11 cellular contexts compared by ENCODE assay signal in the genomic region with DNA sequence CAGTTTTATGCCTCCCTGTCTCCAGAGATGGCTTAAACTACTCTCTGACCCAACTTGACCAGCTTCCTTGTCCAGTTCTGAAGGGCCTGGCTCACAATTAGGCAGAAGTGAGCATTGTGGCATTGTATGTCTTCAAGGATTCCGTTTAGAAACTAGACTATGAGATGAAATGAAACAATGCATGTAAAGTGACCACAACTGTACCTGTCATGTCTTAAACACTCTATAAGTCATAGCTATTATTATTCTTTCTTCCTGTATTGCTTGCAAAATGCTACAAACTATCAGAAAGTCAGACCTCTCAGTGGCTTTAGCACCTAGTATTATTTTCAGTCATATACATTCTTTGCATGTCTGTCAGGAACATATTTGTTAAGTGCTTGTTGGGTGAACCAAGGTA.
DNase-seq lines count a peak whose midpoint lies in the region; ATAC-seq and TF ChIP-seq lines count a peak whose summit lies in the region.
"Had no signal": no experiment of that assay in that cellular context is flagged by ENCODE, and none has a peak within 500 bp of the region (broad histone marks: within the 10 kb centered on the region; RNA-seq: fewer than 3 reads in every experiment).

No MANE protein-coding gene starts in this region.

- H3K36me3 Mint-ChIP-seq in activated T-helper 1 cell treated with anti-CD3 and anti-CD28 coated beads, Interleukin-12 subunit alpha, Interleukin-12 subunit beta, Interleukin-2, Interleukin-4 antibody, amounts not matched to agents 30 ng/mL and 10 ng/mL and 1 ng/mL, durations not matched to agents 14 hours and 24 hours and 36 hours (ENCODE audit: low read depth): peaks cover 12% of the 10 kb centered on the region
- peaks cover 4% of the 10 kb centered on the region for H3K36me3 Mint-ChIP-seq in effector memory CD8-positive, alpha-beta T cell (ENCODE audit: insufficient read depth)

- H3K4me3 Mint-ChIP-seq in activated T-helper 1 cell treated with anti-CD3 and anti-CD28 coated beads, Interleukin-12 subunit alpha, Interleukin-12 subunit beta, Interleukin-2, Interleukin-4 antibody, amounts not matched to agents 30 ng/mL and 10 ng/mL and 1 ng/mL, durations not matched to agents 14 hours and 24 hours and 36 hours: no peak overlapping the region
- H3K4me3 Mint-ChIP-seq in effector memory CD8-positive, alpha-beta T cell: no peak overlapping the region

- no peak for TF ChIP-seq CTCF in dorsolateral prefrontal cortex (IDR thresholded peaks at IDR 0.05 in 54 of 56, conservative IDR thresholded peaks at IDR 0.05 in 2 of 56; ENCODE audit: low read depth in 1 of 56, partially characterized antibody in 56 of 56)

- H3K4me3 ChIP-seq in dorsolateral prefrontal cortex: no peak overlapping the region

- no peaks in the 10 kb centered on the region for H3K27me3 Mint-ChIP-seq in activated T-helper 1 cell treated with anti-CD3 and anti-CD28 coated beads, Interleukin-12 subunit alpha, Interleukin-12 subunit beta, Interleukin-2, Interleukin-4 antibody, amounts not matched to agents 30 ng/mL and 10 ng/mL and 1 ng/mL, durations not matched to agents 14 hours and 24 hours and 36 hours (ENCODE audit: insufficient read depth)
- H3K27me3 Mint-ChIP-seq in effector memory CD8-positive, alpha-beta T cell: no peaks in the 10 kb centered on the region

- H3K27ac Mint-ChIP-seq in activated T-helper 1 cell treated with anti-CD3 and anti-CD28 coated beads, Interleukin-12 subunit alpha, Interleukin-12 subunit beta, Interleukin-2, Interleukin-4 antibody, amounts not matched to agents 30 ng/mL and 10 ng/mL and 1 ng/mL, durations not matched to agents 14 hours and 24 hours and 36 hours: peak overlapping the region; percentile 12
- H3K27ac Mint-ChIP-seq in effector memory CD8-positive, alpha-beta T cell: no peak overlapping the region

- ATAC-seq in GM18502 (IDR thresholded peaks at IDR 0.05; ENCODE audit: poor library complexity, unreplicated experiment) (peak; percentile 94), GM19397 (IDR thresholded peaks at IDR 0.05; ENCODE audit: unreplicated experiment) (peak; percentile 88), HG02885 (IDR thresholded peaks at IDR 0.05; ENCODE audit: poor library complexity, unreplicated experiment) (peak; percentile 94)
- no peak for ATAC-seq in effector memory CD8-positive, alpha-beta T cell (replicated peaks)

- no peak overlapping the region for H3K27ac ChIP-seq in dorsolateral prefrontal cortex

- H3K27me3 ChIP-seq in dorsolateral prefrontal cortex: no peaks in the 10 kb centered on the region

- no peak for DNase-seq in activated T-helper 1 cell treated with anti-CD3 and anti-CD28 coated beads, Interleukin-12 subunit alpha, Interleukin-12 subunit beta, Interleukin-2, Interleukin-4 antibody, amounts not matched to agents 30 ng/mL and 10 ng/mL and 1 ng/mL, durations not matched to agents 14 hours and 24 hours and 36 hours (ENCODE audit: low spot score)
- no peak for DNase-seq in dorsolateral prefrontal cortex
- DNase-seq in NCI-H1930 (lab: John Stamatoyannopoulos, UW): no peak
- DNase-seq in effector memory CD8-positive, alpha-beta T cell: no peak
- DNase-seq in iPS-NIHi7 (ENCODE audit: extremely low spot score): no peak
- DNase-seq: effector memory CD4-positive, alpha-beta T cell; kidney; SW 1271 had no signal

- H3K9me3 Mint-ChIP-seq in activated T-helper 1 cell treated with anti-CD3 and anti-CD28 coated beads, Interleukin-12 subunit alpha, Interleukin-12 subunit beta, Interleukin-2, Interleukin-4 antibody, amounts not matched to agents 30 ng/mL and 10 ng/mL and 1 ng/mL, durations not matched to agents 14 hours and 24 hours and 36 hours: no peaks in the 10 kb centered on the region
- H3K9me3 Mint-ChIP-seq in effector memory CD8-positive, alpha-beta T cell: no peaks in the 10 kb centered on the region

- intact Hi-C loops in activated T-helper 1 cell treated with anti-CD3 and anti-CD28 coated beads, Interleukin-12 subunit alpha, Interleukin-12 subunit beta, Interleukin-2, Interleukin-4 antibody, amounts not matched to agents 30 ng/mL and 10 ng/mL and 1 ng/mL, durations not matched to agents 14 hours and 24 hours and 36 hours (cut with micrococcal nuclease): loop anchor here (10.0 kb wide), 1 partner anchor 373 kb away; no protein-coding TSS in a partner anchor
- intact Hi-C loops in dorsolateral prefrontal cortex (cut with DNase I): loop anchor here (2.0 to 10.0 kb wide), 3 partner anchors 197 to 291 kb away; a partner anchor contains a TSS

- H3K4me1 Mint-ChIP-seq in activated T-helper 1 cell treated with anti-CD3 and anti-CD28 coated beads, Interleukin-12 subunit alpha, Interleukin-12 subunit beta, Interleukin-2, Interleukin-4 antibody, amounts not matched to agents 30 ng/mL and 10 ng/mL and 1 ng/mL, durations not matched to agents 14 hours and 24 hours and 36 hours (ENCODE audit: low read depth): peaks cover 54% of the 10 kb centered on the region
- peaks cover 0 to 6% of the 10 kb centered on the region in 2 donors for H3K4me1 Mint-ChIP-seq in effector memory CD8-positive, alpha-beta T cell (ENCODE audit: low read depth in 2 of 2)
